In the genomic region with DNA sequence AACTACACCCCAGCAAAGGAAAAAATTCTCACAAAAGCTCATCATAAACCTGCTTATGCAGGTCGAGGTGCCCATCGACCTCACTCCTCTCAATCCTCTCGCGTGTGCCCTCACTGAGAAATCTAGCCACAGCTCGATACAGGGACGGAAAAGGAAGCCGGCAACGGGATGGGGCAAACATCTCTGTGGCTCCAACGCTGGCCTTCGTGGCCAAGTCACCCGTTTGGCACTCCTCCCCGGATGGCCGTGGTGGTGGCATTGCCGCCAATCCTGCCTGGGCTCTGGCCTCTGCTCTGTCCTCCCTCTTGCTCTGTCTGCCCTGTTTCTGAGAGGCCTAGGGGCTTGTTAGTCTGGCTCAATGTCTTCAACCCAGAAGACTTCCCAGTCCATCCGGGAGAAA, we compare ENCODE assay signal across 26 cellular contexts.
"Had no signal": no experiment of that assay in that cellular context is flagged by ENCODE, and none has a peak within 500 bp of the region (broad histone marks: within the 10 kb centered on the region; RNA-seq: fewer than 3 reads in every experiment).

No MANE protein-coding gene starts in this region.

- H3K4me1 ChIP-seq: foreskin keratinocyte, parathyroid adenoma, prostate gland, testis, uterus had no signal

- H3K4me3 Mint-ChIP-seq: memory B cell; natural killer cell treated with Interleukin-12 subunit alpha and Interleukin-12 subunit beta and Interleukin-15 and Interleukin-18, amount 100 ng/mL, for 72 hours; stimulated activated memory B cell treated with anti-CD40 and anti-IgM and Interleukin-4, amounts not matched to agents 10 μg/mL and 1 μg/mL and 100 μg/mL, for 72 hours had no signal

- DNase-seq: central memory CD4-positive, alpha-beta T cell; dorsolateral prefrontal cortex; effector CD4-positive, alpha-beta T cell; foreskin keratinocyte; kidney; mucosa of descending colon; naive B cell; stimulated activated CD4-positive, alpha-beta T cell treated with anti-CD3 and anti-CD28 coated beads, Interleukin-2, amount 100 ng/mL, for 24 hours; stimulated activated CD4-positive, alpha-beta T cell treated with anti-CD3 and anti-CD28 coated beads, Interleukin-4, amount 100 ng/mL, for 4 hours; stimulated activated naive CD8-positive, alpha-beta T cell treated with anti-CD3 and anti-CD28 coated beads, Interleukin-15, Interleukin-2, amounts not matched to agents 100 U/mL and 50 U/mL, for 24 hours; testis; tibial artery; upper lobe of left lung; uterus had no signal

- H3K4me3 ChIP-seq: lung, mucosa of descending colon, prostate gland, tibial artery, uterus had no signal

- H3K9ac ChIP-seq: parathyroid adenoma had no signal

- H3K27ac Mint-ChIP-seq: memory B cell; naive B cell; natural killer cell treated with Interleukin-12 subunit alpha and Interleukin-12 subunit beta and Interleukin-15 and Interleukin-18, amount 100 ng/mL, for 72 hours; stimulated activated memory B cell treated with anti-CD40 and anti-IgM and Interleukin-4, amounts not matched to agents 10 μg/mL and 1 μg/mL and 100 μg/mL, for 72 hours had no signal

- H3K27ac ChIP-seq: dorsolateral prefrontal cortex, esophagus muscularis mucosa, foreskin keratinocyte, gastroesophageal sphincter, neutrophil, parathyroid adenoma, prostate gland, right atrium auricular region, testis, tibial artery, upper lobe of left lung, uterus had no signal

- H3K4me1 Mint-ChIP-seq: naive B cell; stimulated activated memory B cell treated with anti-CD40 and anti-IgM and Interleukin-4, amounts not matched to agents 10 μg/mL and 1 μg/mL and 100 μg/mL, for 72 hours had no signal

- H2AFZ ChIP-seq: parathyroid adenoma had no signal

- H3K36me3 ChIP-seq: esophagus muscularis mucosa, neutrophil, prostate gland, right atrium auricular region, upper lobe of left lung, uterus had no signal

- H3K27me3 ChIP-seq: dorsolateral prefrontal cortex, esophagus muscularis mucosa, gastroesophageal sphincter, right atrium auricular region, testis, tibial artery, upper lobe of left lung, uterus had no signal

- H3K79me2 ChIP-seq: parathyroid adenoma had no signal

- H3K27me3 Mint-ChIP-seq: natural killer cell treated with Interleukin-12 subunit alpha and Interleukin-12 subunit beta and Interleukin-15 and Interleukin-18, amount 100 ng/mL, for 72 hours; stimulated activated memory B cell treated with anti-CD40 and anti-IgM and Interleukin-4, amounts not matched to agents 10 μg/mL and 1 μg/mL and 100 μg/mL, for 72 hours had no signal

- ATAC-seq: foreskin keratinocyte; gastroesophageal sphincter; left lobe of liver; mucosa of descending colon; natural killer cell treated with Interleukin-12 subunit alpha and Interleukin-12 subunit beta and Interleukin-15 and Interleukin-18, amount 100 ng/mL, for 72 hours; sciatic nerve; stimulated activated memory B cell treated with anti-CD40 and anti-IgM and Interleukin-4, amounts not matched to agents 10 μg/mL and 1 μg/mL and 100 μg/mL, for 72 hours; stimulated activated naive CD8-positive, alpha-beta T cell treated with anti-CD3 and anti-CD28 coated beads, Interleukin-15, Interleukin-2, amounts not matched to agents 100 U/mL and 50 U/mL, for 24 hours had no signal

- H3K9me3 ChIP-seq: esophagus muscularis mucosa, gastroesophageal sphincter, prostate gland, right atrium auricular region, testis, uterus had no signal
